ENCODE assay signal across 2 cellular contexts in genomic region chr16:784431-784830, GRCh38.
TF ChIP-seq lines count a peak whose summit lies in the region.

No MANE protein-coding gene starts in this region.

TF ChIP-seq in HCT116, 20 proteins besides CTCF, POLR2A, EP300 and RAD21:
- no peak for TF ChIP-seq EZH2 (IDR thresholded peaks at IDR 0.05)
- TF ChIP-seq SIN3A (IDR thresholded peaks at IDR 0.05; ENCODE audit: low read depth): no peak
- TF ChIP-seq ZNF274 (IDR thresholded peaks at IDR 0.05; ENCODE audit: low read depth, low read length): no peak
- no peak for TF ChIP-seq FOSL1 (IDR thresholded peaks at IDR 0.05; ENCODE audit: low read depth)
- no peak for TF ChIP-seq EZH2phosphoT487 (IDR thresholded peaks at IDR 0.05; ENCODE audit: borderline replicate concordance)
- TF ChIP-seq YY1 (IDR thresholded peaks at IDR 0.05; ENCODE audit: extremely low read depth, insufficient replicate concordance, low read depth, low read length): no peak
- TF ChIP-seq JUND (IDR thresholded peaks at IDR 0.05): no peak
- no peak for TF ChIP-seq SRF (IDR thresholded peaks at IDR 0.05; ENCODE audit: low read depth)

TF ChIP-seq in H1, 55 proteins besides CTCF, POLR2A, EP300 and RAD21:
- TF ChIP-seq BACH1 (IDR thresholded peaks at IDR 0.05; ENCODE audit: low read length): no peak
- no peak for TF ChIP-seq HDAC6 (IDR thresholded peaks at IDR 0.05; ENCODE audit: low read depth, low read length)
- no peak for TF ChIP-seq CEBPB (IDR thresholded peaks at IDR 0.05; ENCODE audit: low read depth, low read length)
- no peak for TF ChIP-seq SIX5 (IDR thresholded peaks at IDR 0.05; ENCODE audit: low read depth, low read length)
- TF ChIP-seq CBX5 (IDR thresholded peaks at IDR 0.05; ENCODE audit: low read depth, low read length): no peak
- TF ChIP-seq SP2 (IDR thresholded peaks at IDR 0.05; ENCODE audit: low read length): no peak
- TF ChIP-seq ATF2 (IDR thresholded peaks at IDR 0.05; ENCODE audit: low read length): no peak
- no peak for TF ChIP-seq JUN (IDR thresholded peaks at IDR 0.05; ENCODE audit: low read depth, low read length)
- no peak for TF ChIP-seq CHD2 (IDR thresholded peaks at IDR 0.05; ENCODE audit: low read length)
- no peak for TF ChIP-seq EGR1 (IDR thresholded peaks at IDR 0.05; ENCODE audit: borderline replicate concordance, low read depth, low read length)
- no peak for TF ChIP-seq SUZ12 (IDR thresholded peaks at IDR 0.05; ENCODE audit: low read length)
